8 cellular contexts compared by ENCODE assay signal in genomic region chr13:76991796-76992547, GRCh38. TPM values are rescaled to one million over a fixed set of nuclear protein-coding genes. Genes with fewer than 3 reads are reported as not detected.
DNase-seq lines count a peak whose midpoint lies in the region; ATAC-seq, FAIRE-seq and TF ChIP-seq lines count a peak whose summit lies in the region.

Gene CLN5 (plus strand): TSS chr13:76992081. CDS start chr13:76992099, 18 bp downstream.

- H3K4me2 ChIP-seq in H1 (ENCODE audit: insufficient read depth in 1 of 2, low read depth in 2 of 2, low read length in 2 of 2) = peak within 1 kb of the TSS; percentile 85 to 89
- peak within 1 kb of the TSS; percentile 95 for H3K4me2 ChIP-seq in mesenchymal stem cell (ENCODE audit: low read length, poor library complexity, severe bottlenecking)

- no peak for FAIRE-seq in H1 (lab: Jason Lieb, UNC)

- H4K91ac ChIP-seq in H1 (replicated peaks; ENCODE audit: insufficient read length, low read length) = peak within 1 kb of the TSS; percentile 12
- H4K91ac ChIP-seq in mesenchymal stem cell (ENCODE audit: low read length) = peak within 1 kb of the TSS; percentile 97

- peak; percentile 93 for ATAC-seq in activated CD8-positive, alpha-beta memory T cell treated with anti-CD3 and anti-CD28 coated beads, Interleukin-2, amount 10 ng/mL, durations not matched to agents 7 days and 5 days

- H3K9ac ChIP-seq in H1 (replicated peaks in 1 of 4; ENCODE audit: extremely low read depth in 1 of 4, low read depth in 3 of 4, low read length in 3 of 4) (peak within 1 kb of the TSS; percentile 75 to 90 (median 86)), mesenchymal stem cell (ENCODE audit: low read length) (peak within 1 kb of the TSS; percentile 98)

- H4K8ac ChIP-seq in H1 (ENCODE audit: extremely low read depth, insufficient read depth, low read length) (peak within 1 kb of the TSS; percentile 66), mesenchymal stem cell (ENCODE audit: low read length) (peak within 1 kb of the TSS; percentile 97)

- peak in 1 of 2 experiments; percentile 21; a peak in 1 of 3 replicates for TF ChIP-seq EP300 in H1 (IDR thresholded peaks at IDR 0.05; ENCODE audit: borderline replicate concordance in 1 of 2, low read depth in 2 of 2, low read length in 2 of 2)

- H3K18ac ChIP-seq in H1 (ENCODE audit: extremely low read depth, low read length) (peak within 1 kb of the TSS; percentile 62), mesenchymal stem cell (ENCODE audit: low read depth in 1 of 2, low read length in 2 of 2) (peak within 1 kb of the TSS; percentile 86 to 96)

- no peaks in the 10 kb centered on the region for H3K79me1 ChIP-seq in H1 (ENCODE audit: low read depth, low read length)
- H3K79me1 ChIP-seq in mesenchymal stem cell (replicated peaks; ENCODE audit: low read length, poor library complexity, severe bottlenecking) = peaks cover 17% of the 10 kb centered on the region

- CTCF ChIA-PET in activated CD8-positive, alpha-beta memory T cell treated with anti-CD3 and anti-CD28 coated beads, Interleukin-2, amount 10 ng/mL, durations not matched to agents 7 days and 5 days (lab: Charles Lee) = interaction anchor here (0.9 to 5.1 kb wide), 10 partner anchors 10 to 107 kb away, joined by 3 to 28 read pairs (median 5); partner anchors contain the start of gene FBXL3
- CTCF ChIA-PET in H1 (lab: Charles Lee; ENCODE audit: partially characterized antibody) = interaction anchor here (0.6 to 3.9 kb wide), 6 partner anchors 11 to 322 kb away, joined by 3 to 26 read pairs (median 4); no protein-coding TSS in a partner anchor

- TF ChIP-seq POLR2A in H1 (IDR thresholded peaks at IDR 0.05; ENCODE audit: control extremely low read depth in 1 of 2, low read depth in 2 of 2, low read length in 2 of 2) = peak; percentile 88 to 96

- peaks cover 0 to 3% (median 0%) of the 10 kb centered on the region in 4 experiments; a peak in 1 of 8 replicates for H3K36me3 ChIP-seq in H1 (ENCODE audit: control insufficient read depth in 2 of 4, insufficient read depth in 4 of 4, low read length in 3 of 4)
- peaks cover 0 to 17% of the 10 kb centered on the region in 2 experiments for H3K36me3 ChIP-seq in mesenchymal stem cell (ENCODE audit: control insufficient read depth in 1 of 2, insufficient read depth in 2 of 2, low read depth in 1 of 2, low read length in 2 of 2)

- no peak within 1 kb of the TSS for H2BK120ac ChIP-seq in H1 (replicated peaks; ENCODE audit: low read depth, low read length)
- H2BK120ac ChIP-seq in mesenchymal stem cell (ENCODE audit: low read depth, low read length) = peak within 1 kb of the TSS; percentile 80

- peaks cover 0 to 3% of the 10 kb centered on the region in 2 experiments; a peak in 1 of 4 replicates for H3K79me2 ChIP-seq in H1 (ENCODE audit: control insufficient read depth in 1 of 2, insufficient read depth in 2 of 2, low read length in 2 of 2)

- WGBS in H1 (ENCODE audit: extremely low coverage in 1 of 2, insufficient coverage in 1 of 2, insufficient read length in 1 of 2, insufficient replicate concordance in 2 of 2, low coverage in 1 of 2, low lambda C conversion rate in 2 of 2, missing lambda C conversion rate in 1 of 2), 2 experiments = 3% methylated on average over 43 of the region's 73 CpGs; no CpG with 5 or more reads in 1 of the 2 experiments
- under 1% methylated on average over 73 of the region's 73 CpGs for WGBS in mesenchymal stem cell

- H2BK15ac ChIP-seq in H1 (ENCODE audit: low read length) = no peak within 1 kb of the TSS
- H2BK15ac ChIP-seq in mesenchymal stem cell (ENCODE audit: low read depth, poor library complexity, severe bottlenecking) = peak within 1 kb of the TSS; percentile 39

- peak; percentile 88 for DNase-seq in COR-L47 (lab: John Stamatoyannopoulos, UW)
- peak; percentile 97 for DNase-seq in GM20000 (ENCODE audit: low spot score)
- DNase-seq in HS-5 (ENCODE audit: low read depth) = peak; percentile 35
- peak; percentile 96 for DNase-seq in NOMO-1 treated with dmso at 0.1 percent for 144 hours (lab: John Stamatoyannopoulos, UW; ENCODE audit: unreplicated experiment)
- peak; percentile 97 for DNase-seq in activated CD8-positive, alpha-beta memory T cell treated with anti-CD3 and anti-CD28 coated beads, Interleukin-2, amount 10 ng/mL, durations not matched to agents 7 days and 5 days
- DNase-seq in H1 (ENCODE audit: low read depth in 1 of 2, low spot score in 2 of 2) = peak; percentile 78 to 91
- DNase-seq in mesenchymal stem cell = peak; percentile 93
- peak; percentile 79 for DNase-seq in stimulated activated CD8-positive, alpha-beta memory T cell treated with anti-CD3 and anti-CD28 coated beads, Interleukin-12 subunit alpha, Interleukin-12 subunit beta, amount 100 ng/mL, for 24 hours (ENCODE audit: extremely low read depth)

- peak within 1 kb of the TSS; percentile 66 to 87 (median 82) for H3K4me3 ChIP-seq in H1 (ENCODE audit: extremely low read depth in 1 of 4, insufficient read depth in 2 of 4, low read depth in 3 of 4, low read length in 4 of 4)
- peak within 1 kb of the TSS; percentile 93 to 96 for H3K4me3 ChIP-seq in mesenchymal stem cell (ENCODE audit: insufficient read depth in 1 of 2, low read depth in 1 of 2, low read length in 2 of 2)

- no peak within 1 kb of the TSS for H2AK5ac ChIP-seq in H1 (ENCODE audit: low read depth, low read length)
- no peak within 1 kb of the TSS for H2AK5ac ChIP-seq in mesenchymal stem cell (ENCODE audit: low read length, severe bottlenecking)

- H3K27me3 ChIP-seq in H1 (replicated peaks in 1 of 4; ENCODE audit: control insufficient read depth in 3 of 4, extremely low read depth in 1 of 4, insufficient read depth in 3 of 4, low read length in 3 of 4) (no peaks in the 10 kb centered on the region; a peak in 1 of 7 replicates), mesenchymal stem cell (ENCODE audit: control insufficient read depth in 1 of 2, insufficient read depth in 1 of 2, low read length in 2 of 2) (peaks cover 0 to 3% of the 10 kb centered on the region in 2 experiments)

- peak within 1 kb of the TSS; percentile 55; the same call in 1 of the 2 replicates for H3K27ac ChIP-seq in H1 (ENCODE audit: low read depth, low read length)
- H3K27ac ChIP-seq in mesenchymal stem cell (ENCODE audit: low read length, poor library complexity, severe bottlenecking) = peak within 1 kb of the TSS; percentile 10

- H4K5ac ChIP-seq in H1 (ENCODE audit: insufficient read length, low read depth, low read length) = peak within 1 kb of the TSS; percentile 65

- peaks cover 35% of the 10 kb centered on the region for H3K27me3 Mint-ChIP-seq in activated CD8-positive, alpha-beta memory T cell treated with anti-CD3 and anti-CD28 coated beads, Interleukin-2, amount 10 ng/mL, durations not matched to agents 7 days and 5 days

- peaks cover 0 to 8% (median 4%) of the 10 kb centered on the region in 4 experiments; a peak in 4 of 7 replicates for H3K4me1 ChIP-seq in H1 (replicated peaks in 1 of 4; ENCODE audit: control insufficient read depth in 3 of 4, insufficient read depth in 4 of 4, low read length in 3 of 4)
- peaks cover 7% of the 10 kb centered on the region for H3K4me1 ChIP-seq in mesenchymal stem cell (ENCODE audit: control insufficient read depth, insufficient read depth, low read depth, low read length)

- TF ChIP-seq CTCF in GM20000 (IDR thresholded peaks at IDR 0.05; ENCODE audit: extremely low read depth, missing control alignments) = no peak
- peak in 1 of 3 experiments; percentile 15; a peak in 1 of 4 replicates for TF ChIP-seq CTCF in H1 (IDR thresholded peaks at IDR 0.05; ENCODE audit: control extremely low read depth in 1 of 3, insufficient read depth in 1 of 3, low read depth in 1 of 3, low read length in 3 of 3)

- H3K27ac Mint-ChIP-seq in activated CD8-positive, alpha-beta memory T cell treated with anti-CD3 and anti-CD28 coated beads, Interleukin-2, amount 10 ng/mL, durations not matched to agents 7 days and 5 days = peak within 1 kb of the TSS; percentile 99

- peaks cover 37% of the 10 kb centered on the region for H3K4me1 Mint-ChIP-seq in activated CD8-positive, alpha-beta memory T cell treated with anti-CD3 and anti-CD28 coated beads, Interleukin-2, amount 10 ng/mL, durations not matched to agents 7 days and 5 days

- H3K14ac ChIP-seq in H1 (ENCODE audit: insufficient read length) (no peak within 1 kb of the TSS), mesenchymal stem cell (ENCODE audit: low read length in 2 of 2) (peak within 1 kb of the TSS in 1 of 2 experiments; percentile 94)

- H3K23ac ChIP-seq in H1 (ENCODE audit: insufficient read length) (no peak within 1 kb of the TSS), mesenchymal stem cell (ENCODE audit: low read length in 2 of 2) (peak within 1 kb of the TSS in 1 of 2 experiments; percentile 83)

- no peak within 1 kb of the TSS for H3K56ac ChIP-seq in H1 (replicated peaks; ENCODE audit: insufficient read length, low read depth, low read length)

- no peak within 1 kb of the TSS for H3K4ac ChIP-seq in H1 (replicated peaks; ENCODE audit: insufficient read length, low read depth, low read length)
- peak within 1 kb of the TSS; percentile 89 to 93 for H3K4ac ChIP-seq in mesenchymal stem cell (ENCODE audit: low read depth in 1 of 2, low read length in 2 of 2)

- H3K9me3 Mint-ChIP-seq in activated CD8-positive, alpha-beta memory T cell treated with anti-CD3 and anti-CD28 coated beads, Interleukin-2, amount 10 ng/mL, durations not matched to agents 7 days and 5 days (ENCODE audit: low read depth) = no peaks in the 10 kb centered on the region

- peak within 1 kb of the TSS; percentile 74 for H2AFZ ChIP-seq in H1 (ENCODE audit: low read length)
- peak within 1 kb of the TSS; percentile 89 for H2AFZ ChIP-seq in mesenchymal stem cell (ENCODE audit: low read depth, low read length)

- peaks cover 8% of the 10 kb centered on the region for H3K23me2 ChIP-seq in H1 (ENCODE audit: low read depth, low read length)

- no peaks in the 10 kb centered on the region for H3K9me3 ChIP-seq in H1 (ENCODE audit: insufficient read depth in 2 of 2, low read depth in 1 of 2, low read length in 1 of 2)
- H3K9me3 ChIP-seq in mesenchymal stem cell (ENCODE audit: control insufficient read depth, low read length) = no peaks in the 10 kb centered on the region

- no peaks in the 10 kb centered on the region for H4K20me1 ChIP-seq in H1 (replicated peaks in 1 of 2; ENCODE audit: control insufficient read depth in 1 of 2, insufficient read depth in 2 of 2, low read length in 2 of 2)

- H2BK5ac ChIP-seq in H1 (ENCODE audit: low read depth, low read length) = peak within 1 kb of the TSS; percentile 80
- H2BK5ac ChIP-seq in mesenchymal stem cell (ENCODE audit: low read depth, low read length, poor library complexity, severe bottlenecking) = no peak within 1 kb of the TSS

- peak within 1 kb of the TSS; percentile 92 for H3K4me3 Mint-ChIP-seq in activated CD8-positive, alpha-beta memory T cell treated with anti-CD3 and anti-CD28 coated beads, Interleukin-2, amount 10 ng/mL, durations not matched to agents 7 days and 5 days

- peak in 1 of 2 experiments; percentile 8; a peak in 1 of 4 replicates for TF ChIP-seq RAD21 in H1 (IDR thresholded peaks at IDR 0.05 in 1 of 2, conservative IDR thresholded peaks at IDR 0.05 in 1 of 2; ENCODE audit: low read depth in 2 of 2, low read length in 2 of 2)

- H2BK20ac ChIP-seq in H1 (ENCODE audit: low read length) = no peak within 1 kb of the TSS

- H3K36me3 Mint-ChIP-seq in activated CD8-positive, alpha-beta memory T cell treated with anti-CD3 and anti-CD28 coated beads, Interleukin-2, amount 10 ng/mL, durations not matched to agents 7 days and 5 days = peaks cover 15% of the 10 kb centered on the region

- H2BK12ac ChIP-seq in H1 (ENCODE audit: low read depth, low read length) = 0 out of 2 replicates have a peak within 1 kb of the TSS, but pooled peaks have one; percentile 76
- H2BK12ac ChIP-seq in mesenchymal stem cell (ENCODE audit: low read length in 2 of 2) = peak within 1 kb of the TSS in 1 of 2 experiments; percentile 75

- POLR2A ChIA-PET in H1 (lab: Charles Lee; ENCODE audit: partially characterized antibody) = interaction anchor here (0.6 to 2.0 kb wide), 5 partner anchors 9 to 55 kb away, joined by 3 to 8 read pairs (median 4); partner anchors contain the start of gene FBXL3

RNA-seq across cellular contexts. Expression of gene CLN5, which starts in this region (rescaled TPM):
- total RNA-seq in activated CD8-positive, alpha-beta memory T cell treated with anti-CD3 and anti-CD28 coated beads, Interleukin-2, amount 10 ng/mL, durations not matched to agents 7 days and 5 days = 1 to 10 TPM; 8.3 to 8.4 TPM
- 6.5 and 10.1 TPM in 2 replicates for total RNA-seq in H1 (2021; fragmentation: NEBNext Ultra II Directional; extraction: Animal tissue kit (Norgen Biotek cat#: 25700))
- polyA plus RNA-seq in H1 (2011; rRNA removed) = 5.2 and 5.3 TPM in 2 replicates
- 7.2 TPM for polyA plus RNA-seq in H1 (2011; cell fraction: cytosol; rRNA removed)
- polyA plus RNA-seq in H1 (2011; cell fraction: nucleus; rRNA removed) = 10.0 TPM
- 4.5 to 7.6 TPM (median 5.2 TPM) in 4 replicates for polyA plus RNA-seq in H1 (2012, experiment 1 of 2)
- polyA plus RNA-seq in H1 (2012, experiment 2 of 2) = 0.87 TPM
- 8.7 TPM for polyA plus RNA-seq in H1 (2013, experiment 1 of 2)
- polyA plus RNA-seq in H1 (2013, experiment 2 of 2) = 8.7 TPM
- 5.0 and 6.1 TPM in 2 replicates for polyA minus RNA-seq in H1 (2011; rRNA and poly(A)+ RNA removed)
- polyA minus RNA-seq in H1 (2011; cell fraction: cytosol; rRNA and poly(A)+ RNA removed) = 3.7 TPM
- polyA minus RNA-seq in H1 (2011; cell fraction: nucleus; rRNA and poly(A)+ RNA removed) = 18.9 TPM
- 28.2 TPM for polyA plus RNA-seq in mesenchymal stem cell (2013, experiment 1 of 2)
- polyA plus RNA-seq in mesenchymal stem cell (2013, experiment 2 of 2) = 30.8 TPM

Comparison
In these comparisons a context has a peak if more than half of its experiments do, and no peak if none do; other contexts are left out.
1. Peak in every context shown above with its lines: DNase-seq, ATAC-seq, H3K4me3 ChIP-seq and H3K27ac ChIP-seq.
2. DNase-seq: peak in every context shown above with its lines; median percentile 97 in GM20000; 97 in activated CD8-positive, alpha-beta memory T cell treated with anti-CD3 and anti-CD28 coated beads, Interleukin-2, amount 10 ng/mL, durations not matched to agents 7 days and 5 days; 96 in NOMO-1 treated with dmso at 0.1 percent for 144 hours; 93 in mesenchymal stem cell; 88 in COR-L47; 84 in H1; 79 in stimulated activated CD8-positive, alpha-beta memory T cell treated with anti-CD3 and anti-CD28 coated beads, Interleukin-12 subunit alpha, Interleukin-12 subunit beta, amount 100 ng/mL, for 24 hours; 35 in HS-5.